ENCODE assay signal across 18 cellular contexts in genomic region chr7:1844956-1845390, GRCh38.
DNase-seq lines count a peak whose midpoint lies in the region; ATAC-seq and TF ChIP-seq lines count a peak whose summit lies in the region.
"Had no signal": no experiment of that assay in that cellular context is flagged by ENCODE, and none has a peak within 500 bp of the region (broad histone marks: within the 10 kb centered on the region; RNA-seq: fewer than 3 reads in every experiment).

No MANE protein-coding gene starts in this region.

- no peak overlapping the region for H4K91ac ChIP-seq in H9 (ENCODE audit: insufficient read length, low read depth, low read length)

- H2BK15ac ChIP-seq in H9 (ENCODE audit: low read depth, low read length), result no peak overlapping the region

- H3K79me2 ChIP-seq in H9 (ENCODE audit: insufficient read depth, low read length), result no peaks in the 10 kb centered on the region

- no peak for TF ChIP-seq EP300 in ovary (IDR thresholded peaks at IDR 0.05)

- H3K27ac ChIP-seq in H9 (ENCODE audit: insufficient read length, low read depth, low read length) (no peak overlapping the region), ovary (no peak overlapping the region)
- H3K27ac ChIP-seq in effector memory CD4-positive, alpha-beta T cell (ENCODE audit: insufficient read depth, low read length, poor library complexity, severe bottlenecking), result no peak overlapping the region
- H3K27ac ChIP-seq: ascending aorta, heart right ventricle, prostate gland, SJSA1 had no signal

- no peak overlapping the region; the same call in 1 of the 2 replicates for H3K4ac ChIP-seq in H9 (ENCODE audit: low read depth, low read length)

- H3K36me3 Mint-ChIP-seq in H9 (ENCODE audit: insufficient read depth in 1 of 3, low read depth in 3 of 3), result peaks cover 0 to 2% (median 0%) of the 10 kb centered on the region in 3 experiments; a peak in 2 of 7 replicates

- H3K23me2 ChIP-seq in H9 (ENCODE audit: insufficient read length, low read depth, low read length, poor library complexity, severe bottlenecking), result no peaks in the 10 kb centered on the region

- H3K4me2 ChIP-seq in H9 (ENCODE audit: insufficient read depth, insufficient read length, low read length), result no peak overlapping the region

- H3K27me3 Mint-ChIP-seq in H9 (ENCODE audit: low read depth), result no peaks in the 10 kb centered on the region
- H3K27me3 Mint-ChIP-seq: activated B cell treated with CpG ODN at 0.5 μM for 24 hours, naive B cell had no signal

- H3K23ac ChIP-seq in H9 (ENCODE audit: insufficient read length, low read depth, low read length), result no peak overlapping the region

- no peak overlapping the region for H2BK120ac ChIP-seq in H9 (ENCODE audit: low read depth, low read length, poor library complexity, severe bottlenecking)

- no peaks in the 10 kb centered on the region for H4K20me1 ChIP-seq in H9 (ENCODE audit: control insufficient read depth, insufficient read depth, insufficient read length)

- H3K27me3 ChIP-seq in BE2C (no peaks in the 10 kb centered on the region), H9 (ENCODE audit: insufficient read depth, low read length) (no peaks in the 10 kb centered on the region), ovary (no peaks in the 10 kb centered on the region)
- H3K27me3 ChIP-seq in effector memory CD4-positive, alpha-beta T cell (replicated peaks; ENCODE audit: control insufficient read depth, insufficient read depth, low read length, poor library complexity, severe bottlenecking), result no peaks in the 10 kb centered on the region
- H3K27me3 ChIP-seq: ascending aorta, heart right ventricle, SJSA1 had no signal

- no peak overlapping the region for H2BK5ac ChIP-seq in H9 (ENCODE audit: insufficient read length, low read length)

- no peak overlapping the region for H4K5ac ChIP-seq in H9 (ENCODE audit: insufficient read length, low read depth, low read length)

- H3K9me3 Mint-ChIP-seq in H9, result no peaks in the 10 kb centered on the region
- H3K9me3 Mint-ChIP-seq: activated B cell treated with CpG ODN at 0.5 μM for 24 hours, naive B cell had no signal

- peaks cover 4 to 7% of the 10 kb centered on the region in 2 experiments; a peak in 1 of 4 replicates for H3K4me1 Mint-ChIP-seq in H9

- H3K9me3 ChIP-seq in BE2C, result no peaks in the 10 kb centered on the region
- no peaks in the 10 kb centered on the region for H3K9me3 ChIP-seq in H9 (ENCODE audit: control insufficient read depth, low read depth, low read length)
- no peaks in the 10 kb centered on the region for H3K9me3 ChIP-seq in ovary
- no peaks in the 10 kb centered on the region for H3K9me3 ChIP-seq in effector memory CD4-positive, alpha-beta T cell (ENCODE audit: control insufficient read depth, low read length)
- H3K9me3 ChIP-seq: ascending aorta, heart right ventricle, prostate gland, SJSA1 had no signal

- no peak overlapping the region for H3K14ac ChIP-seq in H9 (ENCODE audit: insufficient read depth, low read length)

- H3K4me1 ChIP-seq in BE2C (peaks cover 8% of the 10 kb centered on the region), H9 (ENCODE audit: insufficient read depth, low read length) (no peaks in the 10 kb centered on the region), ovary (ENCODE audit: insufficient read depth) (no peaks in the 10 kb centered on the region)
- no peaks in the 10 kb centered on the region for H3K4me1 ChIP-seq in effector memory CD4-positive, alpha-beta T cell (ENCODE audit: control insufficient read depth, insufficient read depth, low read length, poor library complexity, severe bottlenecking)
- H3K4me1 ChIP-seq: ascending aorta, heart right ventricle, prostate gland, SJSA1 had no signal

- TF ChIP-seq CTCF in BE2C (IDR thresholded peaks at IDR 0.05; ENCODE audit: low read depth, low read length) (no peak), H9 (conservative IDR thresholded peaks at IDR 0.05) (no peak), ovary (IDR thresholded peaks at IDR 0.05) (no peak)

- no peak overlapping the region for H3T11ph ChIP-seq in H9 (ENCODE audit: low read length)

- no peak overlapping the region for H3K56ac ChIP-seq in H9 (ENCODE audit: insufficient read length, low read depth, low read length)

- H2BK12ac ChIP-seq in H9 (ENCODE audit: insufficient read length, low read depth, low read length), result no peak overlapping the region

- peak overlapping the region; percentile 81 to 93 (median 86); a peak in 5 of 7 replicates for H3K27ac Mint-ChIP-seq in H9
- H3K27ac Mint-ChIP-seq: activated B cell treated with CpG ODN at 0.5 μM for 24 hours had no signal

- intact Hi-C loops in left cardiac atrium (cut with DNase I) (no loop called here), ovary (cut with DNase I) (no loop called here)

- H4K8ac ChIP-seq in H9 (replicated peaks; ENCODE audit: insufficient read length, low read depth, low read length), result no peak overlapping the region

- no peak overlapping the region for H2AK5ac ChIP-seq in H9 (ENCODE audit: insufficient read length, low read length)

- no peaks in the 10 kb centered on the region for H3K36me3 ChIP-seq in BE2C
- no peaks in the 10 kb centered on the region for H3K36me3 ChIP-seq in ovary
- H3K36me3 ChIP-seq in effector memory CD4-positive, alpha-beta T cell (ENCODE audit: control insufficient read depth, insufficient read depth, low read length), result peaks cover 42% of the 10 kb centered on the region
- H3K36me3 ChIP-seq: ascending aorta, prostate gland, SJSA1 had no signal

- H3K4me3 Mint-ChIP-seq in H9, result no peak overlapping the region
- H3K4me3 Mint-ChIP-seq: activated B cell treated with CpG ODN at 0.5 μM for 24 hours had no signal

- H2AFZ ChIP-seq in H9 (ENCODE audit: low read length), result no peak overlapping the region

- no peak for TF ChIP-seq POLR2A in ovary (IDR thresholded peaks at IDR 0.05)

- no peaks in the 10 kb centered on the region for H3K79me1 ChIP-seq in H9 (ENCODE audit: insufficient read depth, low read depth, low read length, poor library complexity, severe bottlenecking)

- no peak overlapping the region for H2BK20ac ChIP-seq in H9 (ENCODE audit: low read depth, low read length, poor library complexity, severe bottlenecking)

- no CpG with 5 or more reads among the region's 16 CpGs for WGBS in H9 (ENCODE audit: extremely low coverage, insufficient read length, low lambda C conversion rate)
- 80 to 83% (median 82%) methylated on average over 16 of the region's 16 CpGs for WGBS in ovary, 3 donors

- peak; percentile 23 for DNase-seq in BE2C
- no peak for DNase-seq in H9
- DNase-seq in left cardiac atrium, result peak; percentile 13
- DNase-seq in ovary, result peak in 3 of 5 donors; percentile 7 to 24 (median 14)
- DNase-seq in central memory CD4-positive, alpha-beta T cell, result no peak
- DNase-seq in effector memory CD4-positive, alpha-beta T cell, result no peak
- DNase-seq: activated B cell treated with CpG ODN at 0.5 μM for 24 hours; DND-41; mammary epithelial cell; naive B cell; NCI-H1105 treated with DMSO at 0.1 percent for 48 hours; NCI-H524; stimulated activated CD8-positive, alpha-beta memory T cell treated with anti-CD3 and anti-CD28 coated beads, Interleukin-4, amount 100 ng/mL, for 48 hours had no signal

- H3K4me3 ChIP-seq in BE2C (ENCODE audit: low read depth, low read length) (no peak overlapping the region), ovary (no peak overlapping the region)
- H3K4me3 ChIP-seq in effector memory CD4-positive, alpha-beta T cell (ENCODE audit: insufficient read depth, low read depth, low read length, poor library complexity, severe bottlenecking), result no peak overlapping the region
- H3K4me3 ChIP-seq: ascending aorta, heart right ventricle, prostate gland, SJSA1 had no signal

- ATAC-seq in left cardiac atrium (no peak), GM18511 (IDR thresholded peaks at IDR 0.05; ENCODE audit: unreplicated experiment) (no peak)

- no peak overlapping the region for H3K18ac ChIP-seq in H9 (ENCODE audit: insufficient read length, low read depth, low read length)

- H3K9ac ChIP-seq in H9 (ENCODE audit: extremely low read depth, insufficient read length, low read length), result no peak overlapping the region

Comparison
In these comparisons a context has a peak if more than half of its experiments do, and no peak if none do; other contexts are left out.
1. DNase-seq: peak in BE2C (single experiment), left cardiac atrium (single experiment) and ovary (3 of 5); none in H9 (single experiment), central memory CD4-positive, alpha-beta T cell (single experiment) and effector memory CD4-positive, alpha-beta T cell (0 of 3).